ENCODE assay signal across 20 cellular contexts in the genomic region with DNA sequence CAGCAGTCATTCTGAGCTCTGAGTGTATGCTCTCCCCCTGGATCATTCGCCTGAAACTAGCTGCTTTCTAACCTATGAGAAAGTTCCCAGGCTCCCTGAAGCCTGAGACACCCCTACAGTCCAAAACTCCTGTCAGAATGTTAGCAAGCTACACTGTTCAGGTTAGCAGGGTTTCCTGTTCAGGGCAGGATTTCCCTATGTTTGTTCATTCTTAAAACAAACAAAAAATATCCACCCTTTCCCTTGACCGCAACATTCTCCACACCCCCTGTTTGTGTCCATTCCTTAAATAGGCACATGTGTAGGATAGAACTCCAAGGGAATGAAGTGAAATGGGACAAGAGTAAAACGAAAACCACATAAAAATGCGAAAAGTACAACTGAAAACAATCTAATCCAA.
DNase-seq lines count a peak whose midpoint lies in the region; ATAC-seq and TF ChIP-seq lines count a peak whose summit lies in the region.
"Had no signal": no experiment of that assay in that cellular context is flagged by ENCODE, and none has a peak within 500 bp of the region (broad histone marks: within the 10 kb centered on the region; RNA-seq: fewer than 3 reads in every experiment).

No MANE protein-coding gene starts in this region.

- H3K27ac ChIP-seq in SJSA1 = peak overlapping the region; percentile 26; the same call in 1 of the 2 replicates
- H3K27ac ChIP-seq in epithelial cell of prostate = peak overlapping the region; percentile 1
- peak overlapping the region; percentile 54 for H3K27ac ChIP-seq in neutrophil
- no peak overlapping the region for H3K27ac ChIP-seq in psoas muscle
- H3K27ac ChIP-seq: vagina had no signal

- peaks cover 66% of the 10 kb centered on the region for H3K36me3 ChIP-seq in SJSA1
- peaks cover 99% of the 10 kb centered on the region for H3K36me3 ChIP-seq in neutrophil
- H3K36me3 ChIP-seq in psoas muscle (ENCODE audit: insufficient read depth in 1 of 2, low read depth in 1 of 2) = peaks cover 8 to 25% of the 10 kb centered on the region in 2 donors

- ATAC-seq in HG02970 (IDR thresholded peaks at IDR 0.05; ENCODE audit: low FRiP score, unreplicated experiment) (no peak), psoas muscle (no peak), GM21717 (IDR thresholded peaks at IDR 0.05; ENCODE audit: unreplicated experiment) (no peak)
- ATAC-seq: activated CD4-positive, alpha-beta T cell treated with anti-CD3 and anti-CD28 coated beads for 36 hours; mucosa of descending colon had no signal

- DNase-seq in DMS53 (lab: John Stamatoyannopoulos, UW) = peak; percentile 52
- peak in 1 of 2 experiments; percentile 75 for DNase-seq in SJSA1 (ENCODE audit: low read depth in 1 of 2, low spot score in 2 of 2)
- DNase-seq in epithelial cell of prostate (ENCODE audit: low read depth, low spot score) = no peak
- DNase-seq in psoas muscle = no peak
- DNase-seq in stimulated activated CD4-positive, alpha-beta T cell treated with anti-CD3 and anti-CD28 coated beads, Interleukin-15, amount 100 ng/mL, for 24 hours = no peak
- DNase-seq: activated CD4-positive, alpha-beta T cell treated with anti-CD3 and anti-CD28 coated beads for 36 hours; activated T-cell treated with anti-CD3 and anti-CD28 coated beads, Interleukin-2, amount 50 U/mL, for 1 hour; amniotic stem cell; cortex of kidney; DMS79 treated with DMSO at 0.1 percent for 48 hours; HFFc6; mucosa of descending colon; NCI-H524 treated with DMSO at 0.1 percent for 48 hours; posterior cingulate gyrus; stimulated activated CD8-positive, alpha-beta memory T cell treated with anti-CD3 and anti-CD28 coated beads, Interleukin-4, amount 100 ng/mL, for 48 hours had no signal

- H3K27me3 ChIP-seq in SJSA1 (replicated peaks) (no peaks in the 10 kb centered on the region), neutrophil (no peaks in the 10 kb centered on the region), psoas muscle (ENCODE audit: insufficient read depth in 3 of 3, low read length in 2 of 3) (no peaks in the 10 kb centered on the region)
- H3K27me3 ChIP-seq: vagina had no signal

- intact Hi-C loops in psoas muscle (cut with DNase I) = no loop called here

- no peak overlapping the region for H3K4me3 ChIP-seq in SJSA1
- H3K4me3 ChIP-seq in neutrophil (ENCODE audit: low read depth in 1 of 2, low read length in 1 of 2) = no peak overlapping the region
- no peak overlapping the region for H3K4me3 ChIP-seq in psoas muscle
- H3K4me3 ChIP-seq: GM23248, mucosa of descending colon, vagina had no signal

- 79 to 90% (median 88%) methylated on average over 4 of the region's 4 CpGs for WGBS in psoas muscle, 3 donors

- TF ChIP-seq CTCF in neutrophil (IDR thresholded peaks at IDR 0.05) = no peak
- no peak for TF ChIP-seq CTCF in psoas muscle (IDR thresholded peaks at IDR 0.05)

- H3K9me3 ChIP-seq in SJSA1 (replicated peaks) = no peaks in the 10 kb centered on the region
- no peaks in the 10 kb centered on the region for H3K9me3 ChIP-seq in neutrophil
- H3K9me3 ChIP-seq in psoas muscle = no peaks in the 10 kb centered on the region
- H3K9me3 ChIP-seq: mucosa of descending colon, vagina had no signal

- H3K4me1 ChIP-seq in SJSA1 (replicated peaks) = peaks cover 22% of the 10 kb centered on the region
- H3K4me1 ChIP-seq in neutrophil (ENCODE audit: control insufficient read depth in 1 of 2, insufficient read depth in 1 of 2, low read depth in 1 of 2, low read length in 1 of 2) = no peaks in the 10 kb centered on the region
- H3K4me1 ChIP-seq in psoas muscle = peaks cover 12% of the 10 kb centered on the region
- H3K4me1 ChIP-seq: vagina had no signal
